ENCODE assay signal across 31 cellular contexts in genomic region chrX:50442426-50443116, GRCh38. TPM values are rescaled to one million over a fixed set of nuclear protein-coding genes. Genes with fewer than 3 reads are reported as not detected.
DNase-seq lines count a peak whose midpoint lies in the region; ATAC-seq, FAIRE-seq and TF ChIP-seq lines count a peak whose summit lies in the region.
"Had no signal": no experiment of that assay in that cellular context is flagged by ENCODE, and none has a peak within 500 bp of the region (broad histone marks: within the 10 kb centered on the region; RNA-seq: fewer than 3 reads in every experiment).

No MANE protein-coding gene starts in this region.

- H3K4me1 ChIP-seq in A549 (no peaks in the 10 kb centered on the region), mucosa of descending colon (ENCODE audit: low read depth) (no peaks in the 10 kb centered on the region), SK-N-SH (ENCODE audit: control insufficient read depth in 1 of 2, insufficient read depth in 2 of 2, low read depth in 1 of 2, low read length in 1 of 2) (no peaks in the 10 kb centered on the region)
- H3K4me1 ChIP-seq: SJSA1 had no signal

- DNase-seq in A549 (ENCODE audit: low read depth in 1 of 2, low spot score in 1 of 2) = no peak
- DNase-seq in mucosa of descending colon = no peak
- DNase-seq in NCI-H1436 treated with DMSO at 0.1 percent for 48 hours (lab: John Stamatoyannopoulos, UW) = no peak
- no peak for DNase-seq in Right ventricle myocardium superior
- no peak for DNase-seq in SK-N-SH
- DNase-seq: 8988T; Calu3; DMS79 treated with DMSO at 0.1 percent for 48 hours; GF-D8; H9; Kasumi-1; NCI-H1092 treated with DMSO at 0.1 percent for 48 hours; NCI-H1436; NCI-H187 treated with DMSO at 0.1 percent for 48 hours; NCI-H446 treated with DMSO at 0.1 percent for 48 hours; NCI-H526; NCI-H82; NK-92 treated with Interleukin-12 subunit alpha and Interleukin-12 subunit beta, amount 100 ng/mL, for 24 hours; PC-9; T-helper 1 cell had no signal

- no peak for TF ChIP-seq POLR2A in A549 (IDR thresholded peaks at IDR 0.05; ENCODE audit: low read length)

- no peak overlapping the region for H2AFZ ChIP-seq in SK-N-SH (ENCODE audit: low read depth)
- H2AFZ ChIP-seq: GM23338, PC-9 had no signal

- TF ChIP-seq CTCF in A549 (IDR thresholded peaks at IDR 0.05) = no peak
- TF ChIP-seq CTCF in mucosa of descending colon (IDR thresholded peaks at IDR 0.05) = no peak
- TF ChIP-seq CTCF in SK-N-SH (IDR thresholded peaks at IDR 0.05) = no peak

- intact Hi-C loops in mucosa of descending colon (cut with DNase I, micrococcal nuclease) (no loop called here), Right ventricle myocardium superior (cut with DNase I) (no loop called here)

- TF ChIP-seq EP300 in A549 (IDR thresholded peaks at IDR 0.05) (no peak), SK-N-SH (IDR thresholded peaks at IDR 0.05; ENCODE audit: borderline replicate concordance in 1 of 2, low read depth in 1 of 2, low read length in 1 of 2) (no peak)

- CTCF ChIA-PET in A549 (lab: Yijun Ruan, JAX) (no interaction called here), SK-N-SH (lab: Yijun Ruan, JAX) (interaction anchor here (1.0 kb wide), 1 partner anchor 12 kb away, joined by 3 read pairs; no protein-coding TSS in a partner anchor)

- H3K4me3 ChIP-seq in A549 (no peak overlapping the region), mucosa of descending colon (no peak overlapping the region), SK-N-SH (ENCODE audit: low read depth in 2 of 2, low read length in 1 of 2) (no peak overlapping the region)
- H3K4me3 ChIP-seq: GM23338, K562, PC-9, SJSA1 had no signal

- H4K20me1 ChIP-seq in SK-N-SH (ENCODE audit: insufficient read depth) = no peaks in the 10 kb centered on the region

- no peaks in the 10 kb centered on the region for H3K79me2 ChIP-seq in SK-N-SH (ENCODE audit: insufficient read depth)

- no peaks in the 10 kb centered on the region for H3K27me3 ChIP-seq in SK-N-SH (ENCODE audit: insufficient read depth)
- H3K27me3 ChIP-seq: SJSA1 had no signal

- no peak for TF ChIP-seq RAD21 in A549 (conservative IDR thresholded peaks at IDR 0.05 in 1 of 2, IDR thresholded peaks at IDR 0.05 in 1 of 2)
- no peak for TF ChIP-seq RAD21 in SK-N-SH (IDR thresholded peaks at IDR 0.05; ENCODE audit: low read length)

- H3K27ac ChIP-seq in A549 = no peak overlapping the region
- H3K27ac ChIP-seq in SK-N-SH (ENCODE audit: low read depth in 2 of 2, low read length in 1 of 2) = no peak overlapping the region
- H3K27ac ChIP-seq: PC-9, SJSA1 had no signal

- POLR2A ChIA-PET in A549 (lab: Yijun Ruan, JAX) = no interaction called here
- POLR2A ChIA-PET in SK-N-SH (lab: Yijun Ruan, JAX) = no interaction called here

- H3K36me3 ChIP-seq in mucosa of descending colon (ENCODE audit: low read depth) (no peaks in the 10 kb centered on the region), SK-N-SH (replicated peaks in 1 of 2; ENCODE audit: control insufficient read depth in 1 of 2, insufficient read depth in 2 of 2, low read length in 1 of 2) (no peaks in the 10 kb centered on the region)
- H3K36me3 ChIP-seq: SJSA1 had no signal

- H3F3A ChIP-seq in SK-N-SH (replicated peaks; ENCODE audit: insufficient read depth) = no peaks in the 10 kb centered on the region

- no peaks in the 10 kb centered on the region for H3K9me2 ChIP-seq in SK-N-SH

- H3K9ac ChIP-seq in SK-N-SH = no peak overlapping the region

- FAIRE-seq in A549 (lab: Jason Lieb, UNC) (peak; percentile 85), colon (lab: Jason Lieb, UNC) (peak; percentile 45)
- FAIRE-seq: GM12891, K562 had no signal

- 7% methylated on average over 3 of the region's 3 CpGs for WGBS in A549 (ENCODE audit: missing lambda C conversion rate)
- 10% methylated on average over 3 of the region's 3 CpGs for WGBS in SK-N-SH (ENCODE audit: low lambda C conversion rate)

- ATAC-seq in A549 (no peak), GM18909 (IDR thresholded peaks at IDR 0.05; ENCODE audit: poor library complexity, unreplicated experiment) (peak; percentile 57), HG02938 (IDR thresholded peaks at IDR 0.05; ENCODE audit: unreplicated experiment) (peak; percentile 80), mucosa of descending colon (no peak), Right ventricle myocardium superior (ENCODE audit: poor library complexity) (no peak)
- ATAC-seq: GM23338, K562, Right ventricle myocardium inferior had no signal

- no peaks in the 10 kb centered on the region for H3K9me3 ChIP-seq in A549
- H3K9me3 ChIP-seq in mucosa of descending colon = no peaks in the 10 kb centered on the region
- no peaks in the 10 kb centered on the region for H3K9me3 ChIP-seq in SK-N-SH
- H3K9me3 ChIP-seq: SJSA1 had no signal

- H3K4me2 ChIP-seq in A549 = no peak overlapping the region
- no peak overlapping the region for H3K4me2 ChIP-seq in SK-N-SH
- H3K4me2 ChIP-seq: GM23338, PC-9 had no signal

TF ChIP-seq in A549, 52 proteins besides CTCF, POLR2A, EP300 and RAD21:
- TF ChIP-seq KDM5A (IDR thresholded peaks at IDR 0.05) (no peak), RCOR1 (IDR thresholded peaks at IDR 0.05; ENCODE audit: low read depth, low read length) (no peak), MAFK (IDR thresholded peaks at IDR 0.05; ENCODE audit: partially characterized antibody) (no peak), ZFP36 (IDR thresholded peaks at IDR 0.05; ENCODE audit: borderline replicate concordance, partially characterized antibody) (no peak), MYC (IDR thresholded peaks at IDR 0.05; ENCODE audit: borderline replicate concordance, low read length) (no peak), HOXA7 (CRISPR knock-in tag; IDR thresholded peaks at IDR 0.05) (no peak), RFX5 (IDR thresholded peaks at IDR 0.05) (no peak), SREBF2 (IDR thresholded peaks at IDR 0.05) (no peak), NFE2L2 (conservative IDR thresholded peaks at IDR 0.05; ENCODE audit: low read length) (no peak), EHMT2 (IDR thresholded peaks at IDR 0.05; ENCODE audit: low read depth) (no peak), FOSL2 (IDR thresholded peaks at IDR 0.05) (no peak), FOSL2 (CRISPR knock-in tag; IDR thresholded peaks at IDR 0.05) (no peak), HOXB5 (CRISPR knock-in tag; IDR thresholded peaks at IDR 0.05) (no peak), EHF (CRISPR knock-in tag; IDR thresholded peaks at IDR 0.05) (no peak), USF2 (IDR thresholded peaks at IDR 0.05) (no peak), PHF8 (IDR thresholded peaks at IDR 0.05; ENCODE audit: borderline replicate concordance, low read depth) (no peak)

TF ChIP-seq in SK-N-SH, 30 proteins besides CTCF, POLR2A, EP300 and RAD21 (continues in another document):
- TF ChIP-seq YY1 (IDR thresholded peaks at IDR 0.05; ENCODE audit: low read depth) (no peak), MAX (IDR thresholded peaks at IDR 0.05; ENCODE audit: low read depth) (no peak), TEAD4 (IDR thresholded peaks at IDR 0.05; ENCODE audit: borderline replicate concordance, insufficient read depth) (no peak), REST (IDR thresholded peaks at IDR 0.05; ENCODE audit: low read depth, low read length) (no peak), PBX3 (IDR thresholded peaks at IDR 0.05) (no peak), RXRA (IDR thresholded peaks at IDR 0.05; ENCODE audit: borderline replicate concordance, low read depth) (no peak), FOXJ3 (CRISPR knock-in tag; IDR thresholded peaks at IDR 0.05) (no peak), TAF1 (IDR thresholded peaks at IDR 0.05; ENCODE audit: borderline replicate concordance, low read depth, low read length) (no peak), TCF12 (IDR thresholded peaks at IDR 0.05) (no peak)

RNA-seq across cellular contexts. Expression of gene DGKK, which starts 28.1 kb away (rescaled TPM):
- not detected in 2 replicates for polyA plus RNA-seq in A549 (2011; rRNA removed)
- polyA plus RNA-seq in A549 (2012; cell fraction: cytosol; rRNA removed) = not detected in 2 replicates
- not detected in 2 replicates for polyA plus RNA-seq in A549 (2012; cell fraction: nucleus; rRNA removed)
- not detected in 3 replicates for polyA plus RNA-seq in A549 (2017; fragmentation: RNase III; extraction: RNeasy Plus Mini Kit Qiagen cat#74134 plus additional on column Dnase treatment)
- not detected in 2 replicates for polyA minus RNA-seq in A549 (2011; rRNA and poly(A)+ RNA removed)
- total RNA-seq in mucosa of descending colon = not detected
- not detected for total RNA-seq in Right ventricle myocardium superior
- 0.02 and 0.06 TPM in 2 replicates for polyA plus RNA-seq in SK-N-SH (2012; rRNA removed)
- 0.10 and 0.12 TPM in 2 replicates for polyA plus RNA-seq in SK-N-SH (2012; cell fraction: cytosol; rRNA removed)
- 0.02 TPM in 2 replicates for polyA plus RNA-seq in SK-N-SH (2012; cell fraction: nucleus; rRNA removed)
- total RNA-seq: Calu3, HT-29, K562, PC-9, Right ventricle myocardium inferior, RPMI7951, SJSA1 had no signal
- polyA plus RNA-seq: BJ, K562 had no signal

Comparison
In these comparisons a context has a peak if more than half of its experiments do, and no peak if none do; other contexts are left out.
1. ATAC-seq: peak in GM18909 (single experiment) and HG02938 (single experiment); none in A549 (0 of 2), mucosa of descending colon (single experiment) and Right ventricle myocardium superior (single experiment).